ENCODE assay signal across 9 cellular contexts in genomic region chr2:60551241-60552095, GRCh38.
DNase-seq lines count a peak whose midpoint lies in the region; ATAC-seq and FAIRE-seq lines count a peak whose summit lies in the region.
"Had no signal": no experiment of that assay in that cellular context is flagged by ENCODE, and none has a peak within 500 bp of the region (broad histone marks: within the 10 kb centered on the region; RNA-seq: fewer than 3 reads in every experiment).

No MANE protein-coding gene starts in this region.

- peaks cover 20% of the 10 kb centered on the region; the same call in 1 of the 2 replicates for H3K4me1 ChIP-seq in iPS-20b (ENCODE audit: insufficient read depth, low read length)

- no peaks in the 10 kb centered on the region for H3K9me3 Mint-ChIP-seq in activated naive CD8-positive, alpha-beta T cell treated with anti-CD3 and anti-CD28 coated beads, Interleukin-2, amount 50 U/mL, for 24 hours
- no peaks in the 10 kb centered on the region for H3K9me3 Mint-ChIP-seq in stimulated activated naive CD8-positive, alpha-beta T cell treated with anti-CD3 and anti-CD28 coated beads, Interleukin-15, Interleukin-2, amounts not matched to agents 100 ng/mL and 50 ng/mL, for 24 hours

- peak overlapping the region; percentile 81 for H3K4me3 Mint-ChIP-seq in activated naive CD8-positive, alpha-beta T cell treated with anti-CD3 and anti-CD28 coated beads, Interleukin-2, amount 50 U/mL, for 24 hours
- H3K4me3 Mint-ChIP-seq in stimulated activated naive CD8-positive, alpha-beta T cell treated with anti-CD3 and anti-CD28 coated beads, Interleukin-15, Interleukin-2, amounts not matched to agents 100 ng/mL and 50 ng/mL, for 24 hours: peak overlapping the region; percentile 85

- DNase-seq in DMS153 treated with DMSO at 0.1 percent for 48 hours (lab: John Stamatoyannopoulos, UW; ENCODE audit: unreplicated experiment): peak; percentile 52
- DNase-seq in DMS153 (lab: John Stamatoyannopoulos, UW): no peak
- DNase-seq in NAMALWA (ENCODE audit: low spot score): peak; percentile 78
- DNase-seq in activated naive CD8-positive, alpha-beta T cell treated with anti-CD3 and anti-CD28 coated beads, Interleukin-2, amount 50 U/mL, for 24 hours: peak; percentile 29
- DNase-seq in HTR-8/SVneo (ENCODE audit: insufficient read length, low spot score): no peak

- peaks cover 68% of the 10 kb centered on the region for H3K27me3 Mint-ChIP-seq in activated naive CD8-positive, alpha-beta T cell treated with anti-CD3 and anti-CD28 coated beads, Interleukin-2, amount 50 U/mL, for 24 hours
- H3K27me3 Mint-ChIP-seq in stimulated activated naive CD8-positive, alpha-beta T cell treated with anti-CD3 and anti-CD28 coated beads, Interleukin-15, Interleukin-2, amounts not matched to agents 100 ng/mL and 50 ng/mL, for 24 hours: peaks cover 76% of the 10 kb centered on the region

- H3K27ac ChIP-seq in iPS-20b (ENCODE audit: low read length): peak overlapping the region; percentile 84

- peak overlapping the region; percentile 76 for H3K4me3 ChIP-seq in iPS-20b (ENCODE audit: low read length)

- no peaks in the 10 kb centered on the region for H3K9me3 ChIP-seq in iPS-20b (ENCODE audit: insufficient read depth, low read depth, low read length)

- H3K27me3 ChIP-seq in iPS-20b (ENCODE audit: insufficient read depth, low read length): peaks cover 20% of the 10 kb centered on the region; the same call in 1 of the 2 replicates

- H3K36me3 Mint-ChIP-seq in activated naive CD8-positive, alpha-beta T cell treated with anti-CD3 and anti-CD28 coated beads, Interleukin-2, amount 50 U/mL, for 24 hours (ENCODE audit: low read depth): no peaks in the 10 kb centered on the region
- no peaks in the 10 kb centered on the region for H3K36me3 Mint-ChIP-seq in stimulated activated naive CD8-positive, alpha-beta T cell treated with anti-CD3 and anti-CD28 coated beads, Interleukin-15, Interleukin-2, amounts not matched to agents 100 ng/mL and 50 ng/mL, for 24 hours (ENCODE audit: low read depth)

- H3K9ac ChIP-seq in iPS-20b (ENCODE audit: low read depth, low read length): peak overlapping the region; percentile 96; the same call in 1 of the 2 replicates

- peaks cover 8% of the 10 kb centered on the region; the same call in 1 of the 2 replicates for H3K36me3 ChIP-seq in iPS-20b (ENCODE audit: insufficient read depth, low read depth, low read length)

- H3K4me1 Mint-ChIP-seq in activated naive CD8-positive, alpha-beta T cell treated with anti-CD3 and anti-CD28 coated beads, Interleukin-2, amount 50 U/mL, for 24 hours: peaks cover 38% of the 10 kb centered on the region
- peaks cover 50% of the 10 kb centered on the region for H3K4me1 Mint-ChIP-seq in stimulated activated naive CD8-positive, alpha-beta T cell treated with anti-CD3 and anti-CD28 coated beads, Interleukin-15, Interleukin-2, amounts not matched to agents 100 ng/mL and 50 ng/mL, for 24 hours (ENCODE audit: low read depth)

- H3K27ac Mint-ChIP-seq in activated naive CD8-positive, alpha-beta T cell treated with anti-CD3 and anti-CD28 coated beads, Interleukin-2, amount 50 U/mL, for 24 hours: peak overlapping the region; percentile 55
- H3K27ac Mint-ChIP-seq in stimulated activated naive CD8-positive, alpha-beta T cell treated with anti-CD3 and anti-CD28 coated beads, Interleukin-15, Interleukin-2, amounts not matched to agents 100 ng/mL and 50 ng/mL, for 24 hours: peak overlapping the region; percentile 61

- no peak for FAIRE-seq in HTR-8/SVneo (lab: Jason Lieb, UNC)
- FAIRE-seq: A204.1 had no signal

- no peak for ATAC-seq in activated naive CD8-positive, alpha-beta T cell treated with anti-CD3 and anti-CD28 coated beads, Interleukin-2, amount 50 U/mL, for 24 hours
- no peak for ATAC-seq in GM21367 (IDR thresholded peaks at IDR 0.05; ENCODE audit: unreplicated experiment)

Comparison
In these comparisons a context has a peak if more than half of its experiments do, and no peak if none do; other contexts are left out.
1. DNase-seq: peak in DMS153 treated with DMSO at 0.1 percent for 48 hours (single experiment), NAMALWA (single experiment) and activated naive CD8-positive, alpha-beta T cell treated with anti-CD3 and anti-CD28 coated beads, Interleukin-2, amount 50 U/mL, for 24 hours (single experiment); none in DMS153 (single experiment) and HTR-8/SVneo (single experiment).